In the genomic region with DNA sequence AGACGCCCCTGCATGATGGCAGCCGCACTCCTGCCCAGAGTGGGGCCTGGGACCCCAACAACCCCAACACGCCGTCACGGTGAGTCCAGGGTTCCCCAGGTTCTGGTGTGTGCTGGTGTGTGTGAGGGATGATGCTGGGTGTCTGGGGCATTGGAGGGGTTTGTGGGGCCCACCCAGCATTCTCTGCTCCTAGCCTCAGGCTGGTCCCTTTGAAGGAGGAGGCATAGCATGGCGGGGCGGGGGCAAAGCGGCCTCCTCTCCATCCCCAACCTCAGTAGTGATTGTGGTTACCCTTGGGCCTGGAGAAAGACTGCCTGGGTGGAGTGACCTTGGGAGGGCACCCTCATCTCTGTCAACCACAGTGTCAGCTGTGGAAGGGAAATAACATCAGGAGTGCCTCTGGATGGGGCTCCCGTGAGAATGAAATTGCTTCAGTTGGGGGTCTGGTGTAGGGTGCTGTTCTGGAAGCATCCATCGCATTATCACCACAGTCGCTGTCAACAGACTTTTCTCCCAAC, we compare ENCODE assay signal across 16 cellular contexts. TPM values are rescaled to one million over a fixed set of nuclear protein-coding genes. Genes with fewer than 3 reads are reported as not detected.
DNase-seq lines count a peak whose midpoint lies in the region; ATAC-seq, FAIRE-seq and TF ChIP-seq lines count a peak whose summit lies in the region.
"Had no signal": no experiment of that assay in that cellular context is flagged by ENCODE, and none has a peak within 500 bp of the region (broad histone marks: within the 10 kb centered on the region; RNA-seq: fewer than 3 reads in every experiment).

No MANE protein-coding gene starts in this region.

- H3K27ac Mint-ChIP-seq in CD4-positive, alpha-beta T cell = peak overlapping the region; percentile 36
- H3K27ac Mint-ChIP-seq in effector memory CD8-positive, alpha-beta T cell = peak overlapping the region; percentile 71 to 75

- H3K9me3 ChIP-seq in CD4-positive, alpha-beta T cell (ENCODE audit: control insufficient read depth, low read length) = no peaks in the 10 kb centered on the region
- peaks cover 0 to 3% of the 10 kb centered on the region in 2 donors for H3K9me3 ChIP-seq in neuronal stem cell (replicated peaks in 1 of 2; ENCODE audit: control insufficient read depth in 2 of 2, insufficient read depth in 1 of 2, low read depth in 1 of 2, low read length in 2 of 2)
- H3K9me3 ChIP-seq: BLaER1 treated with 17β-estradiol and CSF1 and Interleukin-3, amounts not matched to agents 10 nM and 100 nM had no signal

- no peak overlapping the region for H4K8ac ChIP-seq in neuronal stem cell (ENCODE audit: low read depth, low read length)

- no peak overlapping the region for H3K4ac ChIP-seq in neuronal stem cell (ENCODE audit: low read length)

- H2BK5ac ChIP-seq in neuronal stem cell (ENCODE audit: low read length) = peak overlapping the region; percentile 60

- no peak overlapping the region for H4K91ac ChIP-seq in neuronal stem cell (ENCODE audit: low read depth, low read length, poor library complexity)

- no peak overlapping the region for H3K23ac ChIP-seq in neuronal stem cell (ENCODE audit: low read depth, low read length, poor library complexity)

- H3K79me1 ChIP-seq in neuronal stem cell (ENCODE audit: low read depth, low read length) = peaks cover 4% of the 10 kb centered on the region

- H2BK15ac ChIP-seq in neuronal stem cell (ENCODE audit: low read length) = no peak overlapping the region

- H2BK120ac ChIP-seq in neuronal stem cell (ENCODE audit: low read depth, low read length) = no peak overlapping the region

- H2AFZ ChIP-seq in neuronal stem cell (ENCODE audit: low read length) = no peak overlapping the region

- H3K9me3 Mint-ChIP-seq in CD4-positive, alpha-beta T cell = no peaks in the 10 kb centered on the region
- H3K9me3 Mint-ChIP-seq in effector memory CD8-positive, alpha-beta T cell = no peaks in the 10 kb centered on the region
- H3K9me3 Mint-ChIP-seq: H9 had no signal

- H3K9ac ChIP-seq in neuronal stem cell (ENCODE audit: low read depth, low read length, poor library complexity) = peak overlapping the region; percentile 70

- H2BK12ac ChIP-seq in neuronal stem cell (ENCODE audit: low read length) = no peak overlapping the region

- no peaks in the 10 kb centered on the region for H3K4me1 Mint-ChIP-seq in CD4-positive, alpha-beta T cell (ENCODE audit: low read depth)
- H3K4me1 Mint-ChIP-seq in effector memory CD8-positive, alpha-beta T cell (ENCODE audit: low read depth in 2 of 2) = peaks cover 11 to 21% of the 10 kb centered on the region in 2 donors

- H3K27ac ChIP-seq in CD4-positive, alpha-beta T cell (ENCODE audit: low read depth, low read length) = no peak overlapping the region
- no peak overlapping the region for H3K27ac ChIP-seq in neuronal stem cell (replicated peaks; ENCODE audit: low read length)
- H3K27ac ChIP-seq: BLaER1 treated with 17β-estradiol and CSF1 and Interleukin-3, amounts not matched to agents 10 nM and 100 nM had no signal

- WGBS in neuronal stem cell (ENCODE audit: extremely low coverage in 2 of 2, insufficient read length in 2 of 2, insufficient replicate concordance in 1 of 2), 2 donors = no CpG with 5 or more reads among the region's 11 CpGs

- H3K36me3 ChIP-seq in neuronal stem cell (replicated peaks in 1 of 2; ENCODE audit: control insufficient read depth in 2 of 2, insufficient read depth in 2 of 2, low read length in 2 of 2) = peaks cover 72 to 84% of the 10 kb centered on the region in 2 donors

- POLR2A ChIA-PET in CD4-positive, alpha-beta T cell (lab: Charles Lee) = interaction anchor here (1.3 kb wide), 1 partner anchor 29 kb away, joined by 6 read pairs; a partner anchor contains a TSS

- H3K27me3 Mint-ChIP-seq in CD4-positive, alpha-beta T cell = no peaks in the 10 kb centered on the region
- H3K27me3 Mint-ChIP-seq in effector memory CD8-positive, alpha-beta T cell = no peaks in the 10 kb centered on the region

- H3K18ac ChIP-seq in neuronal stem cell (ENCODE audit: low read length) = no peak overlapping the region

- no peak for TF ChIP-seq CTCF in CD4-positive, alpha-beta T cell (IDR thresholded peaks at IDR 0.05)

- DNase-seq in CD4-positive, alpha-beta T cell = no peak
- DNase-seq in effector memory CD8-positive, alpha-beta T cell = no peak
- DNase-seq in neuronal stem cell (ENCODE audit: low spot score) (no peak), HTR-8/SVneo (ENCODE audit: insufficient read length, low spot score) (no peak)
- no peak for DNase-seq in stimulated activated CD8-positive, alpha-beta memory T cell treated with anti-CD3 and anti-CD28 coated beads, Interleukin-4, amount 100 ng/mL, for 48 hours
- no peak for DNase-seq in activated CD4-positive, alpha-beta T cell treated with anti-CD3 and anti-CD28 coated beads for 4 hours
- DNase-seq: NCI-H1417 treated with DMSO at 0.1 percent for 48 hours, NCI-H187 treated with DMSO at 0.1 percent for 48 hours, NCI-H226 had no signal

- no peak overlapping the region for H3K14ac ChIP-seq in neuronal stem cell (ENCODE audit: low read length)

- no peak for ATAC-seq in CD4-positive, alpha-beta T cell (ENCODE audit: poor library complexity)
- no peak for ATAC-seq in effector memory CD8-positive, alpha-beta T cell (replicated peaks)

- H3K4me2 ChIP-seq in neuronal stem cell (ENCODE audit: insufficient read depth, low read length, poor library complexity, severe bottlenecking) = no peak overlapping the region
- H3K4me2 ChIP-seq: BLaER1 treated with 17β-estradiol and CSF1 and Interleukin-3, amounts not matched to agents 10 nM and 100 nM had no signal

- H2AK5ac ChIP-seq in neuronal stem cell (ENCODE audit: low read depth, low read length) = no peak overlapping the region

- no peak overlapping the region for H3K4me3 ChIP-seq in neuronal stem cell (ENCODE audit: low read length in 2 of 2)
- H3K4me3 ChIP-seq: BLaER1 treated with 17β-estradiol and CSF1 and Interleukin-3, amounts not matched to agents 10 nM and 100 nM had no signal

- H3K36me3 Mint-ChIP-seq in CD4-positive, alpha-beta T cell (ENCODE audit: low read depth) = peaks cover 82% of the 10 kb centered on the region
- peaks cover 86% of the 10 kb centered on the region for H3K36me3 Mint-ChIP-seq in effector memory CD8-positive, alpha-beta T cell (ENCODE audit: insufficient read depth)

- FAIRE-seq in HTR-8/SVneo (lab: Jason Lieb, UNC) = no peak
- FAIRE-seq: D721Med had no signal

- intact Hi-C loops in CD4-positive, alpha-beta T cell (cut with DNase I, micrococcal nuclease) = no loop called here

- H3K27me3 ChIP-seq in CD4-positive, alpha-beta T cell (ENCODE audit: control insufficient read depth, insufficient read depth, low read length) = no peaks in the 10 kb centered on the region
- no peaks in the 10 kb centered on the region for H3K27me3 ChIP-seq in neuronal stem cell (ENCODE audit: control insufficient read depth in 3 of 3, insufficient read depth in 3 of 3, low read depth in 1 of 3, low read length in 3 of 3)
- H3K27me3 ChIP-seq: BLaER1 treated with 17β-estradiol and CSF1 and Interleukin-3, amounts not matched to agents 10 nM and 100 nM had no signal

- CTCF ChIA-PET in CD4-positive, alpha-beta T cell (lab: Charles Lee) = interaction anchor here (0.8 to 2.9 kb wide), 10 partner anchors 16 to 82 kb away, joined by 3 to 17 read pairs (median 4); a partner anchor contains a TSS

- no peaks in the 10 kb centered on the region for H3K4me1 ChIP-seq in neuronal stem cell (ENCODE audit: control insufficient read depth in 2 of 2, insufficient read depth in 1 of 2, low read depth in 1 of 2, low read length in 2 of 2)

- H3K4me3 Mint-ChIP-seq in CD4-positive, alpha-beta T cell = no peak overlapping the region
- H3K4me3 Mint-ChIP-seq in effector memory CD8-positive, alpha-beta T cell = peak overlapping the region in 1 of 2 donors; percentile 30

RNA-seq across cellular contexts. Expression of a gene that starts 7.1 kb away (rescaled TPM):
- 10 to 100 TPM; 38.3 to 43.4 TPM for total RNA-seq in CD4-positive, alpha-beta T cell
- polyA plus RNA-seq in neuronal stem cell (2013, experiment 1 of 2) = 67.0 TPM
- 62.8 TPM for polyA plus RNA-seq in neuronal stem cell (2013, experiment 2 of 2)

RNA-seq across cellular contexts. Expression of a gene that starts 25.2 kb away (rescaled TPM):
- not detected for total RNA-seq in CD4-positive, alpha-beta T cell
- 4.0 TPM for polyA plus RNA-seq in neuronal stem cell (2013, experiment 1 of 2)
- 4.0 TPM for polyA plus RNA-seq in neuronal stem cell (2013, experiment 2 of 2)

RNA-seq across cellular contexts. Expression of a gene that starts 28.1 kb away (rescaled TPM):
- 100 to 1,000 TPM; 322 to 333 TPM for total RNA-seq in CD4-positive, alpha-beta T cell
- polyA plus RNA-seq in neuronal stem cell (2013, experiment 1 of 2) = 58.7 TPM
- 54.7 TPM for polyA plus RNA-seq in neuronal stem cell (2013, experiment 2 of 2)

RNA-seq across cellular contexts. Expression of a gene that starts 37.8 kb away (rescaled TPM):
- total RNA-seq in CD4-positive, alpha-beta T cell = 1,000 to 10,000 TPM; 4,625 to 4,839 TPM
- 4,379 TPM for polyA plus RNA-seq in neuronal stem cell (2013, experiment 1 of 2)
- 4,439 TPM for polyA plus RNA-seq in neuronal stem cell (2013, experiment 2 of 2)

RNA-seq across cellular contexts. Expression of a gene that starts 41.4 kb away (rescaled TPM):
- not detected for total RNA-seq in CD4-positive, alpha-beta T cell
- polyA plus RNA-seq in neuronal stem cell (2013, experiment 1 of 2) = 4.2 TPM
- polyA plus RNA-seq in neuronal stem cell (2013, experiment 2 of 2) = 4.3 TPM
- total RNA-seq: HT-29, IMR-90, M059J, RPMI7951 had no signal
- polyA plus RNA-seq: IMR-90 had no signal
